In genomic region chr13:30846844-30847243, GRCh38 we compare ENCODE assay signal across 1 cellular context.
TF ChIP-seq lines count a peak whose summit lies in the region.

No MANE protein-coding gene starts in this region.

TF ChIP-seq in HepG2, 621 proteins besides CTCF, POLR2A, EP300 and RAD21 (continued from another document and continues in another):
- no peak for TF ChIP-seq HNRNPLL (IDR thresholded peaks at IDR 0.05; ENCODE audit: low read depth, low read length, poor library complexity, severe bottlenecking)
- TF ChIP-seq TCF12 (IDR thresholded peaks at IDR 0.05): no peak
- no peak for TF ChIP-seq TCF12 (CRISPR knock-in tag; IDR thresholded peaks at IDR 0.05)
- no peak for TF ChIP-seq ZNF530 (CRISPR knock-in tag; IDR thresholded peaks at IDR 0.05; ENCODE audit: low read depth)
- TF ChIP-seq ZNF136 (CRISPR knock-in tag; IDR thresholded peaks at IDR 0.05; ENCODE audit: low read depth): no peak
- no peak for TF ChIP-seq ZNF281 (CRISPR knock-in tag; IDR thresholded peaks at IDR 0.05; ENCODE audit: borderline replicate concordance)
- TF ChIP-seq ZNF263 (CRISPR knock-in tag; IDR thresholded peaks at IDR 0.05): peak; percentile 94
- TF ChIP-seq TFAP4 (IDR thresholded peaks at IDR 0.05; ENCODE audit: borderline replicate concordance, low read depth): peak; percentile 51; the same call in 1 of the 2 replicates
- peak; percentile 32; the same call in 1 of the 2 replicates for TF ChIP-seq HDAC2 (CRISPR knock-in tag; IDR thresholded peaks at IDR 0.05)
- TF ChIP-seq ZMYM3 (CRISPR knock-in tag; IDR thresholded peaks at IDR 0.05): peak; percentile 86
- no peak for TF ChIP-seq ZSCAN12 (CRISPR knock-in tag; IDR thresholded peaks at IDR 0.05)
- TF ChIP-seq ZNF331 (CRISPR knock-in tag; IDR thresholded peaks at IDR 0.05): peak; percentile 62; the same call in 1 of the 2 replicates
- no peak for TF ChIP-seq PBX3 (CRISPR knock-in tag; IDR thresholded peaks at IDR 0.05; ENCODE audit: borderline replicate concordance)
- no peak for TF ChIP-seq ZNF414 (CRISPR knock-in tag; IDR thresholded peaks at IDR 0.05)
- 0 out of 2 replicates have a peak, but pooled peaks have one; percentile 19 for TF ChIP-seq SOX5 (CRISPR knock-in tag; IDR thresholded peaks at IDR 0.05; ENCODE audit: borderline replicate concordance)
- TF ChIP-seq ZNF12 (CRISPR knock-in tag; IDR thresholded peaks at IDR 0.05): peak; percentile 84
- TF ChIP-seq TAF1 (CRISPR knock-in tag; IDR thresholded peaks at IDR 0.05): no peak
- peak; percentile 56 for TF ChIP-seq FOSL2 (CRISPR knock-in tag; IDR thresholded peaks at IDR 0.05)
- peak; percentile 91 for TF ChIP-seq GZF1 (CRISPR knock-in tag; IDR thresholded peaks at IDR 0.05)
- TF ChIP-seq KDM2A (CRISPR knock-in tag; IDR thresholded peaks at IDR 0.05; ENCODE audit: borderline replicate concordance, low read depth): peak; percentile 51; the same call in 1 of the 2 replicates
- TF ChIP-seq HNF4A (CRISPR knock-in tag; IDR thresholded peaks at IDR 0.05): peak; percentile 59; the same call in 1 of the 2 replicates
- no peak for TF ChIP-seq KDM6A (CRISPR knock-in tag; IDR thresholded peaks at IDR 0.05; ENCODE audit: low read depth)
- peak; percentile 55 for TF ChIP-seq ZNF687 (CRISPR knock-in tag; IDR thresholded peaks at IDR 0.05)
- peak; percentile 37; the same call in 1 of the 2 replicates for TF ChIP-seq HDAC1 (CRISPR knock-in tag; IDR thresholded peaks at IDR 0.05)
- TF ChIP-seq ZFY (CRISPR knock-in tag; IDR thresholded peaks at IDR 0.05): peak; percentile 19; the same call in 1 of the 2 replicates
- TF ChIP-seq ZNF619 (CRISPR knock-in tag; IDR thresholded peaks at IDR 0.05): no peak
- no peak for TF ChIP-seq RFXAP (CRISPR knock-in tag; IDR thresholded peaks at IDR 0.05; ENCODE audit: borderline replicate concordance)
- TF ChIP-seq MBD4 (IDR thresholded peaks at IDR 0.05; ENCODE audit: borderline replicate concordance, low read length): no peak
- no peak for TF ChIP-seq HNF4G (IDR thresholded peaks at IDR 0.05; ENCODE audit: borderline replicate concordance, low read depth, low read length)
- TF ChIP-seq HNF4G (CRISPR knock-in tag; IDR thresholded peaks at IDR 0.05; ENCODE audit: borderline replicate concordance, low read depth): peak; percentile 48; the same call in 1 of the 2 replicates
- peak; percentile 52; the same call in 1 of the 2 replicates for TF ChIP-seq NCOA2 (CRISPR knock-in tag; IDR thresholded peaks at IDR 0.05)
- no peak for TF ChIP-seq TRIM22 (IDR thresholded peaks at IDR 0.05)
- TF ChIP-seq RFX5 (IDR thresholded peaks at IDR 0.05; ENCODE audit: low read depth, low read length): no peak
- TF ChIP-seq MED1 (CRISPR knock-in tag; IDR thresholded peaks at IDR 0.05): peak; percentile 60
- TF ChIP-seq SAP130 (CRISPR knock-in tag; IDR thresholded peaks at IDR 0.05; ENCODE audit: low read depth): peak; percentile 22; the same call in 1 of the 2 replicates
- TF ChIP-seq ZNF362 (CRISPR knock-in tag; IDR thresholded peaks at IDR 0.05; ENCODE audit: borderline replicate concordance): peak; percentile 49; the same call in 1 of the 2 replicates
- no peak for TF ChIP-seq SRSF4 (IDR thresholded peaks at IDR 0.05; ENCODE audit: low read depth, low read length, poor library complexity, severe bottlenecking)
- TF ChIP-seq PLRG1 (conservative IDR thresholded peaks at IDR 0.05): no peak
- 0 out of 2 replicates have a peak, but pooled peaks have one; percentile 30 for TF ChIP-seq ZNF644 (CRISPR knock-in tag; IDR thresholded peaks at IDR 0.05; ENCODE audit: low read depth)
- no peak for TF ChIP-seq JARID2 (CRISPR knock-in tag; IDR thresholded peaks at IDR 0.05; ENCODE audit: insufficient replicate concordance)
- TF ChIP-seq MEIS2 (CRISPR knock-in tag; IDR thresholded peaks at IDR 0.05): no peak
- no peak for TF ChIP-seq THRA (CRISPR knock-in tag; IDR thresholded peaks at IDR 0.05; ENCODE audit: borderline replicate concordance)
- no peak; the same call in 1 of the 2 replicates for TF ChIP-seq ELF3 (CRISPR knock-in tag; IDR thresholded peaks at IDR 0.05)
- TF ChIP-seq FOXA3 (CRISPR knock-in tag; IDR thresholded peaks at IDR 0.05): peak; percentile 35; the same call in 1 of the 2 replicates
- TF ChIP-seq NKX3-1 (CRISPR knock-in tag; IDR thresholded peaks at IDR 0.05): no peak
- no peak for TF ChIP-seq ATF2 (CRISPR knock-in tag; IDR thresholded peaks at IDR 0.05)
- no peak for TF ChIP-seq ZIK1 (CRISPR knock-in tag; IDR thresholded peaks at IDR 0.05; ENCODE audit: borderline replicate concordance, low read depth)
- TF ChIP-seq SRF (IDR thresholded peaks at IDR 0.05; ENCODE audit: low read depth, low read length): no peak
- peak; percentile 31; the same call in 1 of the 2 replicates for TF ChIP-seq POGZ (CRISPR knock-in tag; IDR thresholded peaks at IDR 0.05)
- TF ChIP-seq NR2F2 (IDR thresholded peaks at IDR 0.05; ENCODE audit: borderline replicate concordance, low read depth): peak; percentile 52; the same call in 1 of the 2 replicates
- TF ChIP-seq FOXA1 (IDR thresholded peaks at IDR 0.05): no peak
- TF ChIP-seq FOXA1 (CRISPR knock-in tag; IDR thresholded peaks at IDR 0.05): peak; percentile 41
- 0 out of 2 replicates have a peak, but pooled peaks have one; percentile 39 for TF ChIP-seq ZSCAN29 (CRISPR knock-in tag; conservative IDR thresholded peaks at IDR 0.05)
- TF ChIP-seq MBNL3 (CRISPR knock-in tag; conservative IDR thresholded peaks at IDR 0.05): no peak
- 0 out of 2 replicates have a peak, but pooled peaks have one; percentile 16 for TF ChIP-seq PHF21A (CRISPR knock-in tag; IDR thresholded peaks at IDR 0.05)
- TF ChIP-seq NR2F6 (IDR thresholded peaks at IDR 0.05): peak; percentile 63
- TF ChIP-seq NR2F6 (CRISPR knock-in tag; IDR thresholded peaks at IDR 0.05): peak; percentile 90
